ENCODE assay signal across 6 cellular contexts in the genomic region with DNA sequence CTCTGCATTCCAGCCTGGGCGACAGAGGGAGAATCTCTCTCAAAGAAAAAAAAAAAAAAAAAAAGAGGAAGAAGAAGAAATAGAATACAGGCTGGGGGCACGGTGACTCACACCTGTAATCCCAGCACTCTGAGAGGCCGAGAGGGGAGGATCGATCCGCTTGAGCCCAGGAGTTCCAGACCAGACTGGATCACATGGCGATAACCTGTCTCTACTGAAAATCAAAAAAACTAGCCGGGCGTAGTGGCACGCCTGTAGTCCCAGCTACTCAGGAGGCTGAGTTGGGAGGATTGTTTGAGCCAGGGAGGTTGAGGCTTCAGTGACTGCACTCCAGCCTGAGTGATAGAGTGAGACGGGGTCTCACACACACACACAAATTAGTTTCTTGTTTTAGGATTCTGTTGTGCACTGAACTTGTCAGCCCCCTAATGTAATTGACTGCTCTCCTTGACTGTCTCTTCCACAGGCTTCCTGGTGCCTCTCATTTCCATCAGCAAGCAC. TPM values are rescaled to one million over a fixed set of nuclear protein-coding genes. Genes with fewer than 3 reads are reported as not detected.
DNase-seq lines count a peak whose midpoint lies in the region; TF ChIP-seq lines count a peak whose summit lies in the region.

No MANE protein-coding gene starts in this region.

- CTCF ChIA-PET in PC-9 (lab: Charles Lee) = interaction anchor here (0.6 to 1.8 kb wide), 9 partner anchors 22 to 157 kb away, joined by 3 to 21 read pairs (median 4); partner anchors contain the start of genes CIDEB, DHRS1, NOP9 and RABGGTA

- H3K4me3 ChIP-seq in PC-9 = peak overlapping the region; percentile 86; the same call in 1 of the 2 replicates

- peak overlapping the region; percentile 85 for H2AFZ ChIP-seq in PC-9

- no peaks in the 10 kb centered on the region for H3K9me3 ChIP-seq in PC-9 (ENCODE audit: insufficient read depth, low read depth)

- H3K36me3 ChIP-seq in PC-9 (ENCODE audit: low read depth) = no peaks in the 10 kb centered on the region

- intact Hi-C loops in PC-9 (cut with micrococcal nuclease; ENCODE audit: unreplicated experiment) = loop anchor here (1.0 to 5.0 kb wide), 4 partner anchors 31 to 189 kb away; no protein-coding TSS in a partner anchor

- BruUV-seq in PC-9 (replicated peaks; lab: Mats Ljungman, UMichigan) = no TSS peak

- no peaks in the 10 kb centered on the region for H4K20me1 ChIP-seq in PC-9 (ENCODE audit: insufficient read depth)

- POLR2A ChIA-PET in PC-9 (lab: Charles Lee; ENCODE audit: unreplicated experiment) = interaction anchor here (0.7 kb wide), 1 partner anchor 54 kb away, joined by 8 read pairs; no protein-coding TSS in a partner anchor

- H3K79me2 ChIP-seq in PC-9 (ENCODE audit: low read depth) = no peaks in the 10 kb centered on the region

- peaks cover 16% of the 10 kb centered on the region; the same call in 1 of the 2 replicates for H3F3A ChIP-seq in PC-9 (ENCODE audit: insufficient read depth, low read depth)

- H3K4me1 ChIP-seq in PC-9 (replicated peaks; ENCODE audit: insufficient read depth) = peaks cover 6% of the 10 kb centered on the region

- H3K4me2 ChIP-seq in PC-9 = peak overlapping the region; percentile 93

- no peak for TF ChIP-seq CTCF in PC-9 (conservative IDR thresholded peaks at IDR 0.05)

- DNase-seq in GF-D8 (lab: John Stamatoyannopoulos, UW) = peak; percentile 60
- DNase-seq in PC-9 = peak in 1 of 2 experiments; percentile 55
- peak; percentile 7 for DNase-seq in globus pallidus (ENCODE audit: low spot score)
- no peak for DNase-seq in NCI-H1417 treated with DMSO at 0.1 percent for 48 hours (lab: John Stamatoyannopoulos, UW)
- no peak for DNase-seq in hepatic stellate cell (ENCODE audit: low spot score)

- no peaks in the 10 kb centered on the region for H3K9me2 ChIP-seq in PC-9 (ENCODE audit: insufficient read depth)

- H3K27ac ChIP-seq in PC-9 (peak overlapping the region; percentile 92), temporal lobe (ENCODE audit: low read depth, low read length) (peak overlapping the region; percentile 97)

- H3K27me3 ChIP-seq in PC-9 (ENCODE audit: insufficient read depth, low read depth) = no peaks in the 10 kb centered on the region

RNA-seq across cellular contexts. Expression of gene TINF2, which starts 1.0 kb away (rescaled TPM):
- total RNA-seq in PC-9 (2021) (22.4 and 23.0 TPM in 2 replicates), temporal lobe (32.2 TPM)

RNA-seq across cellular contexts. Expression of gene GMPR2, which starts 10.7 kb away (rescaled TPM):
- 55.3 and 63.7 TPM in 2 replicates for total RNA-seq in PC-9 (2021)
- total RNA-seq in temporal lobe = 25.6 TPM

RNA-seq across cellular contexts. Expression of gene NEDD8, which starts 11.2 kb away (rescaled TPM):
- total RNA-seq in PC-9 (2021) (134 and 179 TPM in 2 replicates), temporal lobe (57.3 TPM)

RNA-seq across cellular contexts. Expression of gene TGM1, which starts 19.6 kb away (rescaled TPM):
- 7.2 and 7.5 TPM in 2 replicates for total RNA-seq in PC-9 (2021)
- 0.49 TPM for total RNA-seq in temporal lobe

RNA-seq across cellular contexts. Expression of gene MDP1, which starts 27.5 kb away (rescaled TPM):
- total RNA-seq in PC-9 (2021) = 8.7 and 15.3 TPM in 2 replicates
- 11.6 TPM for total RNA-seq in temporal lobe

Comparison
In these comparisons a context has a peak if more than half of its experiments do, and no peak if none do; other contexts are left out.
1. DNase-seq: peak in GF-D8 (single experiment) and globus pallidus (single experiment); none in NCI-H1417 treated with DMSO at 0.1 percent for 48 hours (single experiment) and hepatic stellate cell (single experiment).